In the genomic region with DNA sequence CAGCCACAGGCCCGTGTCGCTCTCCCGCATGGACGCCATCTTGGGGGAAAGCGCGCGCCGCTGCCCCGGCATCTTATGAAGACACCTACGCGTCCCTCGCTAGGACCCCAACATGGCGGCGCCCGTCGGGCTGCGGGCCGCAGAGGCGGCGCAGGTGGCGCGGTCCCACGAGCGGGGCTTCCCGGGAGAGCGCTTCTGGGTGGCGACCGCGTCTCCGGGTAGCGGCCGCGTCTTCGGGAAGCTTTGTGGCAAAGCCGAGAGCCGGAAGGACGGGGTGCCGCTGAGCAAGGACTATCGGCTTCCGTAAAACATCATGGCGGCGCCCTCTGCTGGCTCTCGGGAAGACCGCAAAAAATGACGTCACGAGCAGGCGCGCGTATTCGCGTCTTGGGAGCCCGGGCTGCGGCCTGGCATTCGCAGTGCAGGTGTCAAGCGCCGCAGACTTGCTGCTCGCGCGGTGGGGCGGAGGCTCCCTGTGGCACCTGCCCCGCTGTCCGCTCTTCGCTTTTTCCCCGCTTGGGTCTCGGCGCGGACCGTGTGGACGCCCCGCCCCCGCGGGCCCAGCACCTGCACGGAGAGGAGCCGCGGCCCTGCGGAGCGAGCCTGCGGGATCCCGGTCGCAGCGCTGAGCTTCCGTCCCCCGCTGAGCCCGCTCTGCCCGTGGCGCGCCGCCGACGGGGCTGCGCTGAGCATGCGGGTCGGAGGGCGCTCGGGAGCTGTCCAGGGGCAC, we compare ENCODE assay signal across 1 cellular context.
TF ChIP-seq lines count a peak whose summit lies in the region.

NELFA (minus strand) TSS at position 54 of the 730 bp plus-strand sequence; CDS start at position 39, 15 bp downstream.

TF ChIP-seq in K562, 482 proteins besides CTCF, POLR2A, EP300 and RAD21 (continued from another document and continues in another):
- TF ChIP-seq, protein P1, sequence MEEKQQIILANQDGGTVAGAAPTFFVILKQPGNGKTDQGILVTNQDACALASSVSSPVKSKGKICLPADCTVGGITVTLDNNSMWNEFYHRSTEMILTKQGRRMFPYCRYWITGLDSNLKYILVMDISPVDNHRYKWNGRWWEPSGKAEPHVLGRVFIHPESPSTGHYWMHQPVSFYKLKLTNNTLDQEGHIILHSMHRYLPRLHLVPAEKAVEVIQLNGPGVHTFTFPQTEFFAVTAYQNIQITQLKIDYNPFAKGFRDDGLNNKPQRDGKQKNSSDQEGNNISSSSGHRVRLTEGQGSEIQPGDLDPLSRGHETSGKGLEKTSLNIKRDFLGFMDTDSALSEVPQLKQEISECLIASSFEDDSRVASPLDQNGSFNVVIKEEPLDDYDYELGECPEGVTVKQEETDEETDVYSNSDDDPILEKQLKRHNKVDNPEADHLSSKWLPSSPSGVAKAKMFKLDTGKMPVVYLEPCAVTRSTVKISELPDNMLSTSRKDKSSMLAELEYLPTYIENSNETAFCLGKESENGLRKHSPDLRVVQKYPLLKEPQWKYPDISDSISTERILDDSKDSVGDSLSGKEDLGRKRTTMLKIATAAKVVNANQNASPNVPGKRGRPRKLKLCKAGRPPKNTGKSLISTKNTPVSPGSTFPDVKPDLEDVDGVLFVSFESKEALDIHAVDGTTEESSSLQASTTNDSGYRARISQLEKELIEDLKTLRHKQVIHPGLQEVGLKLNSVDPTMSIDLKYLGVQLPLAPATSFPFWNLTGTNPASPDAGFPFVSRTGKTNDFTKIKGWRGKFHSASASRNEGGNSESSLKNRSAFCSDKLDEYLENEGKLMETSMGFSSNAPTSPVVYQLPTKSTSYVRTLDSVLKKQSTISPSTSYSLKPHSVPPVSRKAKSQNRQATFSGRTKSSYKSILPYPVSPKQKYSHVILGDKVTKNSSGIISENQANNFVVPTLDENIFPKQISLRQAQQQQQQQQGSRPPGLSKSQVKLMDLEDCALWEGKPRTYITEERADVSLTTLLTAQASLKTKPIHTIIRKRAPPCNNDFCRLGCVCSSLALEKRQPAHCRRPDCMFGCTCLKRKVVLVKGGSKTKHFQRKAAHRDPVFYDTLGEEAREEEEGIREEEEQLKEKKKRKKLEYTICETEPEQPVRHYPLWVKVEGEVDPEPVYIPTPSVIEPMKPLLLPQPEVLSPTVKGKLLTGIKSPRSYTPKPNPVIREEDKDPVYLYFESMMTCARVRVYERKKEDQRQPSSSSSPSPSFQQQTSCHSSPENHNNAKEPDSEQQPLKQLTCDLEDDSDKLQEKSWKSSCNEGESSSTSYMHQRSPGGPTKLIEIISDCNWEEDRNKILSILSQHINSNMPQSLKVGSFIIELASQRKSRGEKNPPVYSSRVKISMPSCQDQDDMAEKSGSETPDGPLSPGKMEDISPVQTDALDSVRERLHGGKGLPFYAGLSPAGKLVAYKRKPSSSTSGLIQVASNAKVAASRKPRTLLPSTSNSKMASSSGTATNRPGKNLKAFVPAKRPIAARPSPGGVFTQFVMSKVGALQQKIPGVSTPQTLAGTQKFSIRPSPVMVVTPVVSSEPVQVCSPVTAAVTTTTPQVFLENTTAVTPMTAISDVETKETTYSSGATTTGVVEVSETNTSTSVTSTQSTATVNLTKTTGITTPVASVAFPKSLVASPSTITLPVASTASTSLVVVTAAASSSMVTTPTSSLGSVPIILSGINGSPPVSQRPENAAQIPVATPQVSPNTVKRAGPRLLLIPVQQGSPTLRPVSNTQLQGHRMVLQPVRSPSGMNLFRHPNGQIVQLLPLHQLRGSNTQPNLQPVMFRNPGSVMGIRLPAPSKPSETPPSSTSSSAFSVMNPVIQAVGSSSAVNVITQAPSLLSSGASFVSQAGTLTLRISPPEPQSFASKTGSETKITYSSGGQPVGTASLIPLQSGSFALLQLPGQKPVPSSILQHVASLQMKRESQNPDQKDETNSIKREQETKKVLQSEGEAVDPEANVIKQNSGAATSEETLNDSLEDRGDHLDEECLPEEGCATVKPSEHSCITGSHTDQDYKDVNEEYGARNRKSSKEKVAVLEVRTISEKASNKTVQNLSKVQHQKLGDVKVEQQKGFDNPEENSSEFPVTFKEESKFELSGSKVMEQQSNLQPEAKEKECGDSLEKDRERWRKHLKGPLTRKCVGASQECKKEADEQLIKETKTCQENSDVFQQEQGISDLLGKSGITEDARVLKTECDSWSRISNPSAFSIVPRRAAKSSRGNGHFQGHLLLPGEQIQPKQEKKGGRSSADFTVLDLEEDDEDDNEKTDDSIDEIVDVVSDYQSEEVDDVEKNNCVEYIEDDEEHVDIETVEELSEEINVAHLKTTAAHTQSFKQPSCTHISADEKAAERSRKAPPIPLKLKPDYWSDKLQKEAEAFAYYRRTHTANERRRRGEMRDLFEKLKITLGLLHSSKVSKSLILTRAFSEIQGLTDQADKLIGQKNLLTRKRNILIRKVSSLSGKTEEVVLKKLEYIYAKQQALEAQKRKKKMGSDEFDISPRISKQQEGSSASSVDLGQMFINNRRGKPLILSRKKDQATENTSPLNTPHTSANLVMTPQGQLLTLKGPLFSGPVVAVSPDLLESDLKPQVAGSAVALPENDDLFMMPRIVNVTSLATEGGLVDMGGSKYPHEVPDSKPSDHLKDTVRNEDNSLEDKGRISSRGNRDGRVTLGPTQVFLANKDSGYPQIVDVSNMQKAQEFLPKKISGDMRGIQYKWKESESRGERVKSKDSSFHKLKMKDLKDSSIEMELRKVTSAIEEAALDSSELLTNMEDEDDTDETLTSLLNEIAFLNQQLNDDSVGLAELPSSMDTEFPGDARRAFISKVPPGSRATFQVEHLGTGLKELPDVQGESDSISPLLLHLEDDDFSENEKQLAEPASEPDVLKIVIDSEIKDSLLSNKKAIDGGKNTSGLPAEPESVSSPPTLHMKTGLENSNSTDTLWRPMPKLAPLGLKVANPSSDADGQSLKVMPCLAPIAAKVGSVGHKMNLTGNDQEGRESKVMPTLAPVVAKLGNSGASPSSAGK (IDR thresholded peaks at IDR 0.05), result peak; percentile 93
- TF ChIP-seq RBBP5 (IDR thresholded peaks at IDR 0.05; ENCODE audit: borderline replicate concordance, insufficient read depth, low read length, poor library complexity, severe bottlenecking) (peak; percentile 98), CCNT2 (IDR thresholded peaks at IDR 0.05; ENCODE audit: borderline replicate concordance, extremely low read depth, insufficient read length, low read depth, low read length) (peak; percentile 64), KLF13 (tag; IDR thresholded peaks at IDR 0.05; ENCODE audit: borderline replicate concordance, low read depth) (0 out of 2 replicates have a peak, but pooled peaks have one; percentile 25), TAL1 (IDR thresholded peaks at IDR 0.05) (no peak), ZNF644 (tag; IDR thresholded peaks at IDR 0.05; ENCODE audit: low read depth) (peak; percentile 97), ZNF324 (CRISPR knock-in tag; IDR thresholded peaks at IDR 0.05) (no peak), KAT2B (IDR thresholded peaks at IDR 0.05; ENCODE audit: low read depth, low read length) (no peak), GATAD2A (IDR thresholded peaks at IDR 0.05) (no peak), PURB (CRISPR knock-in tag; IDR thresholded peaks at IDR 0.05; ENCODE audit: low read depth) (no peak), GTF3C2 (IDR thresholded peaks at IDR 0.05; ENCODE audit: borderline replicate concordance, extremely low read depth, insufficient read length) (no peak), SMC3 (conservative IDR thresholded peaks at IDR 0.05; ENCODE audit: insufficient read depth, low read depth, low read length) (no peak), MAX (CRISPR knock-in tag; IDR thresholded peaks at IDR 0.05) (peak; percentile 87), POLR3A (IDR thresholded peaks at IDR 0.05; ENCODE audit: borderline replicate concordance, extremely low read depth, insufficient read depth, insufficient read length) (no peak), ZNF133 (CRISPR knock-in tag; IDR thresholded peaks at IDR 0.05) (no peak), PPARD (CRISPR knock-in tag; IDR thresholded peaks at IDR 0.05) (no peak), ARNT (IDR thresholded peaks at IDR 0.05) (no peak), SNRNP70 (optimal IDR thresholded peaks at IDR 0.05; ENCODE audit: low read depth, low read length) (no peak), JUNB (CRISPR knock-in tag; conservative IDR thresholded peaks at IDR 0.05) (peak; percentile 65; the same call in 1 of the 2 replicates), NR3C1 (CRISPR knock-in tag; IDR thresholded peaks at IDR 0.05) (peak; percentile 87), GABPB2 (CRISPR knock-in tag; conservative IDR thresholded peaks at IDR 0.05) (no peak), CREM (IDR thresholded peaks at IDR 0.05; ENCODE audit: low read depth) (peak; percentile 99), AFF1 (IDR thresholded peaks at IDR 0.05; ENCODE audit: low read depth in 1 of 2, partially characterized antibody in 2 of 2) (no peak), VEZF1 (CRISPR knock-in tag; IDR thresholded peaks at IDR 0.05) (peak; percentile 59), KLF16 (IDR thresholded peaks at IDR 0.05) (no peak), MEF2D (tag; conservative IDR thresholded peaks at IDR 0.05; ENCODE audit: low read depth) (no peak), BRF1 (IDR thresholded peaks at IDR 0.05; ENCODE audit: borderline replicate concordance, extremely low read depth, insufficient read length) (no peak), POLR2H (tag; IDR thresholded peaks at IDR 0.05; ENCODE audit: low read depth) (peak; percentile 68), FUS (optimal IDR thresholded peaks at IDR 0.05; ENCODE audit: low read depth, low read length) (peak; percentile 8), RBM25 (IDR thresholded peaks at IDR 0.05; ENCODE audit: low read depth, low read length, severe bottlenecking) (peak; percentile 49), SIX5 (IDR thresholded peaks at IDR 0.05; ENCODE audit: borderline replicate concordance in 1 of 2, insufficient read depth in 1 of 2, low read depth in 1 of 2, low read length in 2 of 2) (peak; percentile 63 to 69; a peak in 3 of 4 replicates), SAP30 (IDR thresholded peaks at IDR 0.05; ENCODE audit: borderline replicate concordance, insufficient read depth, low read depth, low read length, poor library complexity, severe bottlenecking) (peak; percentile 91), ZNF175 (CRISPR knock-in tag; IDR thresholded peaks at IDR 0.05; ENCODE audit: low read depth) (peak; percentile 92), KLF1 (tag; IDR thresholded peaks at IDR 0.05) (peak; percentile 55; the same call in 1 of the 2 replicates)
- TF ChIP-seq, protein P2, sequence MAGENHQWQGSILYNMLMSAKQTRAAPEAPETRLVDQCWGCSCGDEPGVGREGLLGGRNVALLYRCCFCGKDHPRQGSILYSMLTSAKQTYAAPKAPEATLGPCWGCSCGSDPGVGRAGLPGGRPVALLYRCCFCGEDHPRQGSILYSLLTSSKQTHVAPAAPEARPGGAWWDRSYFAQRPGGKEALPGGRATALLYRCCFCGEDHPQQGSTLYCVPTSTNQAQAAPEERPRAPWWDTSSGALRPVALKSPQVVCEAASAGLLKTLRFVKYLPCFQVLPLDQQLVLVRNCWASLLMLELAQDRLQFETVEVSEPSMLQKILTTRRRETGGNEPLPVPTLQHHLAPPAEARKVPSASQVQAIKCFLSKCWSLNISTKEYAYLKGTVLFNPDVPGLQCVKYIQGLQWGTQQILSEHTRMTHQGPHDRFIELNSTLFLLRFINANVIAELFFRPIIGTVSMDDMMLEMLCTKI (IDR thresholded peaks at IDR 0.05; ENCODE audit: partially characterized antibody), result no peak
